ENCODE assay signal across 20 cellular contexts in genomic region chr1:36889846-36890245, GRCh38.
"Had no signal": no experiment of that assay in that cellular context is flagged by ENCODE, and none has a peak within 500 bp of the region (broad histone marks: within the 10 kb centered on the region; RNA-seq: fewer than 3 reads in every experiment).

No MANE protein-coding gene starts in this region.

- DNase-seq: activated CD4-positive, alpha-beta T cell treated with anti-CD3 and anti-CD28 coated beads, Interleukin-2, amount 50 U/mL, for 4 hours; activated CD4-positive, CD25-positive, alpha-beta regulatory T cell treated with anti-CD3 and anti-CD28 coated beads, Interleukin-2, amount 50 U/mL, for 72 hours; activated naive CD8-positive, alpha-beta T cell treated with anti-CD3 and anti-CD28 coated beads for 36 hours; amygdala; body of pancreas; central memory CD4-positive, alpha-beta T cell; cortex of kidney; effector memory CD8-positive, alpha-beta T cell; gastrocnemius medialis; heart left ventricle; immature natural killer cell; lower lobe of right lung; midbrain; T-cell; T1000; testis had no signal

- H3K27me3 ChIP-seq: body of pancreas, testis had no signal

- H3K4me1 ChIP-seq: body of pancreas, gastrocnemius medialis, lower lobe of right lung had no signal

- ATAC-seq: body of pancreas; effector memory CD8-positive, alpha-beta T cell; gastrocnemius medialis; heart left ventricle; lower lobe of right lung; T-cell had no signal

- H3K4me3 Mint-ChIP-seq: activated naive CD8-positive, alpha-beta T cell treated with anti-CD3 and anti-CD28 coated beads for 36 hours; effector memory CD8-positive, alpha-beta T cell; immature natural killer cell; stimulated activated naive CD8-positive, alpha-beta T cell treated with anti-CD3 and anti-CD28 coated beads, Interleukin-15, Interleukin-2, amounts not matched to agents 100 ng/mL and 50 ng/mL, for 24 hours; T-cell had no signal

- H3K9me3 Mint-ChIP-seq: activated naive CD8-positive, alpha-beta T cell treated with anti-CD3 and anti-CD28 coated beads for 36 hours; effector memory CD8-positive, alpha-beta T cell; immature natural killer cell; stimulated activated naive CD8-positive, alpha-beta T cell treated with anti-CD3 and anti-CD28 coated beads, Interleukin-15, Interleukin-2, amounts not matched to agents 100 ng/mL and 50 ng/mL, for 24 hours; T-cell had no signal

- H3K4me1 Mint-ChIP-seq: activated naive CD8-positive, alpha-beta T cell treated with anti-CD3 and anti-CD28 coated beads for 36 hours; immature natural killer cell; T-cell had no signal

- H3K9me3 ChIP-seq: body of pancreas, gastrocnemius medialis, heart left ventricle, lower lobe of right lung, testis had no signal

- H3K27ac ChIP-seq: body of pancreas, epithelial cell of prostate, gastrocnemius medialis, heart left ventricle, lower lobe of right lung, SK-N-MC, testis had no signal

- H3K4me3 ChIP-seq: body of pancreas, gastrocnemius medialis, heart left ventricle, lower lobe of right lung, SK-N-MC, smooth muscle cell, testis had no signal

- H3K36me3 Mint-ChIP-seq: activated naive CD8-positive, alpha-beta T cell treated with anti-CD3 and anti-CD28 coated beads for 36 hours; immature natural killer cell; T-cell had no signal

- H3K36me3 ChIP-seq: gastrocnemius medialis, heart left ventricle, lower lobe of right lung had no signal

- H3K27ac Mint-ChIP-seq: activated naive CD8-positive, alpha-beta T cell treated with anti-CD3 and anti-CD28 coated beads for 36 hours; effector memory CD8-positive, alpha-beta T cell; immature natural killer cell; stimulated activated naive CD8-positive, alpha-beta T cell treated with anti-CD3 and anti-CD28 coated beads, Interleukin-15, Interleukin-2, amounts not matched to agents 100 ng/mL and 50 ng/mL, for 24 hours; T-cell had no signal
